13 cellular contexts compared by ENCODE assay signal in the genomic region with DNA sequence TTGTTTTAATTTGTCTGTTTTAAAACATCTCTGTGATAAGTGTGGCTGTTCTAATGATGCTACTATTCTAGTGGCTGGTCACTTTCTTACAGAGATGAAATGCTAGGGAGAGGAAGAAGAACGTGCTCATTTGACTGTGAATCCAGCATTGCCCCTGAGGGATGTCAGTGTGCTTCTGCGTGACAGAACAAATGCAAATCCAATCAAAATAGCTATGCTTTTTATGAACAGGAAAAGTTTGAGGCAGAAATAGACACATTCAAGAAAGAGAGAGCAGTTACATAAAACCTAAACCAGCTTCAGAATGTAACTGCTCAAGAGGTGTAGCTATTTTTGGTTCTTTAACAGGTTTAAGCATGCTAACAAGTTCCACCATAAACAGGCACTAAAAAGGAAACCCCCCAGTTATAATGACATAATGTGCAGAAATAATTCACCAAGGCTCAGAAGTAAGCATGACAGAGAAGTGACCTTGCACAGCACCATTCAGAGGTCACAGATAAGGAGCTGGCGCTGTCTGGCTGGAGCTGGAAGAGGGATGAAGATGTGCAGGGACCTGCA.
DNase-seq lines count a peak whose midpoint lies in the region; ATAC-seq and TF ChIP-seq lines count a peak whose summit lies in the region.
"Had no signal": no experiment of that assay in that cellular context is flagged by ENCODE, and none has a peak within 500 bp of the region (broad histone marks: within the 10 kb centered on the region; RNA-seq: fewer than 3 reads in every experiment).

No MANE protein-coding gene starts in this region.

- no peak overlapping the region for H3K4me3 Mint-ChIP-seq in MCF 10A (ENCODE audit: unreplicated experiment)
- H3K4me3 Mint-ChIP-seq: CD14-positive monocyte; natural killer cell treated with Interleukin-12 subunit alpha and Interleukin-12 subunit beta and Interleukin-15 and Interleukin-18, amount 100 ng/mL, for 72 hours had no signal

- H2AFZ ChIP-seq in Karpas-422 (ENCODE audit: low read length) = no peak overlapping the region

- H3K27me3 ChIP-seq in Karpas-422 (ENCODE audit: low read length) = no peaks in the 10 kb centered on the region; the same call in 1 of the 2 replicates
- H3K27me3 ChIP-seq in H7 (ENCODE audit: control insufficient read depth, insufficient read depth, low read length) = no peaks in the 10 kb centered on the region
- H3K27me3 ChIP-seq: tibial artery had no signal

- no peaks in the 10 kb centered on the region for H3K36me3 Mint-ChIP-seq in MCF 10A (ENCODE audit: insufficient read depth, unreplicated experiment)
- H3K36me3 Mint-ChIP-seq: CD14-positive monocyte; natural killer cell treated with Interleukin-12 subunit alpha and Interleukin-12 subunit beta and Interleukin-15 and Interleukin-18, amount 100 ng/mL, for 72 hours had no signal

- H3K9me3 ChIP-seq in Karpas-422 (ENCODE audit: low read length) = no peaks in the 10 kb centered on the region
- H3K9me3 ChIP-seq: tibial artery had no signal

- H3K36me3 ChIP-seq in Karpas-422 (ENCODE audit: insufficient read depth, low read length) = no peaks in the 10 kb centered on the region
- H3K36me3 ChIP-seq in H7 (replicated peaks; ENCODE audit: control insufficient read depth, insufficient read depth, low read length) = no peaks in the 10 kb centered on the region
- H3K36me3 ChIP-seq: tibial artery had no signal

- H3K4me1 Mint-ChIP-seq in MCF 10A (ENCODE audit: insufficient read depth, unreplicated experiment) = no peaks in the 10 kb centered on the region
- H3K4me1 Mint-ChIP-seq: CD14-positive monocyte had no signal

- POLR2A ChIA-PET in MCF 10A (lab: Yijun Ruan, JAX) = no interaction called here

- peaks cover 31% of the 10 kb centered on the region for H3K4me1 ChIP-seq in Karpas-422 (ENCODE audit: low read length)
- H3K4me1 ChIP-seq: tibial artery had no signal

- in situ Hi-C loops in KBM-7 (cut with MboI; ENCODE audit: low pct_unique_long_range_greater_than_20kb, low sequenced_read_pairs) = no loop called here

- no peak overlapping the region for H3K27ac Mint-ChIP-seq in MCF 10A (ENCODE audit: low read depth, unreplicated experiment)
- H3K27ac Mint-ChIP-seq: CD14-positive monocyte; natural killer cell treated with Interleukin-12 subunit alpha and Interleukin-12 subunit beta and Interleukin-15 and Interleukin-18, amount 100 ng/mL, for 72 hours had no signal

- intact Hi-C loops in MCF 10A (cut with micrococcal nuclease) = no loop called here

- no peaks in the 10 kb centered on the region for H3K9me3 Mint-ChIP-seq in MCF 10A (ENCODE audit: unreplicated experiment)

- CTCF ChIA-PET in MCF 10A (lab: Yijun Ruan, JAX) = no interaction called here

- H4K20me1 ChIP-seq in Karpas-422 (ENCODE audit: insufficient read depth, low read depth, low read length) = peaks cover 25% of the 10 kb centered on the region; the same call in 1 of the 2 replicates

- peak overlapping the region; percentile 73 for H3K4me2 ChIP-seq in Karpas-422 (ENCODE audit: low read depth, low read length, poor library complexity, severe bottlenecking)

- DNase-seq in GM12864 (ENCODE audit: low read depth) = peak; percentile 64
- DNase-seq in Karpas-422 = peak; percentile 89
- no peak for DNase-seq in H7
- no peak for DNase-seq in KBM-7
- DNase-seq in NCI-H2029 (lab: John Stamatoyannopoulos, UW) = no peak
- no peak for DNase-seq in MCF 10A (ENCODE audit: unreplicated experiment)
- DNase-seq: dermis blood vessel endothelial cell; stimulated activated CD4-positive, alpha-beta T cell treated with anti-CD3 and anti-CD28 coated beads, Interleukin-2, amount 100 ng/mL, for 48 hours; tibial artery had no signal

- no TSS peak for BruUV-seq in MCF 10A (replicated peaks; lab: Mats Ljungman, UMichigan)

- H3K9ac ChIP-seq in Karpas-422 (ENCODE audit: low read length) = no peak overlapping the region

- H3K4me3 ChIP-seq in GM12864 (ENCODE audit: low read depth, low read length) (peak overlapping the region; percentile 29), Karpas-422 (ENCODE audit: low read length) (peak overlapping the region; percentile 41), H7 (ENCODE audit: insufficient read depth, low read depth, low read length) (no peak overlapping the region)
- H3K4me3 ChIP-seq: tibial artery had no signal

- no peak for TF ChIP-seq CTCF in GM12864 (IDR thresholded peaks at IDR 0.05; ENCODE audit: low read depth, low read length, missing control alignments)
- no peak for TF ChIP-seq CTCF in MCF 10A (IDR thresholded peaks at IDR 0.05; ENCODE audit: unreplicated experiment)

- H3K79me2 ChIP-seq in Karpas-422 (ENCODE audit: low read length) = no peaks in the 10 kb centered on the region

- H3K27ac ChIP-seq in Karpas-422 (ENCODE audit: low read length) = no peak overlapping the region
- H3K27ac ChIP-seq: tibial artery had no signal

- H3K27me3 Mint-ChIP-seq in MCF 10A (ENCODE audit: insufficient read depth, unreplicated experiment) = no peaks in the 10 kb centered on the region
- H3K27me3 Mint-ChIP-seq: natural killer cell treated with Interleukin-12 subunit alpha and Interleukin-12 subunit beta and Interleukin-15 and Interleukin-18, amount 100 ng/mL, for 72 hours had no signal

- ATAC-seq in GM19372 (IDR thresholded peaks at IDR 0.05; ENCODE audit: low read depth, unreplicated experiment) (peak; percentile 75), HG02870 (IDR thresholded peaks at IDR 0.05; ENCODE audit: unreplicated experiment) (peak; percentile 77)
- ATAC-seq: natural killer cell treated with Interleukin-12 subunit alpha and Interleukin-12 subunit beta and Interleukin-15 and Interleukin-18, amount 100 ng/mL, for 72 hours had no signal

- no peaks in the 10 kb centered on the region for H3K9me2 ChIP-seq in Karpas-422 (replicated peaks; ENCODE audit: insufficient read depth, low read length)

Comparison
In these comparisons a context has a peak if more than half of its experiments do, and no peak if none do; other contexts are left out.
1. DNase-seq: peak in GM12864 (single experiment) and Karpas-422 (single experiment); none in H7 (single experiment), KBM-7 (single experiment), NCI-H2029 (single experiment) and MCF 10A (single experiment).